ENCODE assay signal across 11 cellular contexts in the genomic region with DNA sequence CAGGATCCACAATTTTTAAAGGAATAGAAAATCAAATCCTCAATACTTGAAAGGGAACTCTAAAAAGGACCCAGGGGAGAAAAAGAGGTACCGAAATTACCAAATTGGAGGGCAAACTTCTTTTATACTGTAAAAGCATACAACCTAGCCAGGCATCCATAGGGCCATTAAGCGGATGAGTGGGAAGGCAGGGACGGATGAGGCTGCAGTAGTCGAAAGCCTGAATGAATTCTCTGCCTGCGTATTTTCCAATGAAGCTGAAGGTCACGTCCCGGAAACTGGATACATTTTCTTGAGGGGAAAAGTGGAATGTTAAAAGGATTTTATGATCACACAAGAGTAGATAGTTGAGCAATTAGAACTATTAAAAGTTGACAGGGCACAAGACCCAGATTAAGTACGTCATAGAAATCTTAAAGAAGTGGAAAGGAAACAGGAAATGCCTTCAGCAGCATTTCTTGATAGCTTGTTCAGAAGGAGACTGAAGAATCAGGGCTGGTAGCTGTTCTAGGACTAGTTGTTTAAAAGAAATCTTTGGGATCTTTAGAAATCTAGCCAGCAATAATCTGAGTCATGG.
DNase-seq lines count a peak whose midpoint lies in the region; ATAC-seq and TF ChIP-seq lines count a peak whose summit lies in the region.
"Had no signal": no experiment of that assay in that cellular context is flagged by ENCODE, and none has a peak within 500 bp of the region (broad histone marks: within the 10 kb centered on the region; RNA-seq: fewer than 3 reads in every experiment).

No MANE protein-coding gene starts in this region.

- H3K9me3 ChIP-seq in Peyer's patch (no peaks in the 10 kb centered on the region), left ventricle myocardium inferior (replicated peaks) (no peaks in the 10 kb centered on the region), ovary (no peaks in the 10 kb centered on the region)
- H3K9me3 ChIP-seq: BLaER1 had no signal

- H3K27ac ChIP-seq in Peyer's patch: peak overlapping the region in 3 of 4 donors; percentile 18 to 70 (median 43)
- H3K27ac ChIP-seq in left ventricle myocardium inferior (replicated peaks): no peak overlapping the region
- H3K27ac ChIP-seq in ovary: no peak overlapping the region
- H3K27ac ChIP-seq: BLaER1 had no signal

- TF ChIP-seq EP300 in ovary (IDR thresholded peaks at IDR 0.05): no peak

- H3K4me3 ChIP-seq in Peyer's patch (no peak overlapping the region), left ventricle myocardium inferior (peak overlapping the region; percentile 34), ovary (peak overlapping the region; percentile 11)
- H3K4me3 ChIP-seq: BLaER1 had no signal

- 11 to 22% (median 14%) methylated on average over 8 of the region's 8 CpGs for WGBS in ovary, 3 donors

- H3K36me3 ChIP-seq in Peyer's patch (no peaks in the 10 kb centered on the region), left ventricle myocardium inferior (no peaks in the 10 kb centered on the region), ovary (no peaks in the 10 kb centered on the region)
- H3K36me3 ChIP-seq: BLaER1 had no signal

- intact Hi-C loops in left ventricle myocardium inferior (cut with micrococcal nuclease): no loop called here
- intact Hi-C loops in ovary (cut with DNase I): no loop called here

- TF ChIP-seq POLR2A in Peyer's patch (IDR thresholded peaks at IDR 0.05): no peak
- no peak for TF ChIP-seq POLR2A in ovary (IDR thresholded peaks at IDR 0.05)

- peak; percentile 81 for DNase-seq in DMS153 treated with DMSO at 0.1 percent for 48 hours (lab: John Stamatoyannopoulos, UW; ENCODE audit: unreplicated experiment)
- no peak for DNase-seq in Peyer's patch
- DNase-seq in left ventricle myocardium inferior: no peak
- DNase-seq in ovary: no peak
- no peak for DNase-seq in germinal center (ENCODE audit: low spot score)
- DNase-seq in NCI-H1417 treated with DMSO at 0.1 percent for 48 hours (lab: John Stamatoyannopoulos, UW): no peak
- DNase-seq in anterior cingulate cortex (lab: John Stamatoyannopoulos, UW): no peak
- DNase-seq: head of caudate nucleus, NCI-H1105 had no signal

- no peak for ATAC-seq in GM19467 (IDR thresholded peaks at IDR 0.05; ENCODE audit: unreplicated experiment)

- H3K4me1 ChIP-seq in Peyer's patch (no peaks in the 10 kb centered on the region), left ventricle myocardium inferior (peaks cover 28% of the 10 kb centered on the region), ovary (ENCODE audit: insufficient read depth) (peaks cover 2% of the 10 kb centered on the region)
- H3K4me1 ChIP-seq: BLaER1 had no signal

- no peak for TF ChIP-seq CTCF in Peyer's patch (IDR thresholded peaks at IDR 0.05)
- TF ChIP-seq CTCF in left ventricle myocardium inferior (IDR thresholded peaks at IDR 0.05; ENCODE audit: borderline replicate concordance): no peak
- TF ChIP-seq CTCF in ovary (IDR thresholded peaks at IDR 0.05): no peak

- H3K27me3 ChIP-seq in Peyer's patch: no peaks in the 10 kb centered on the region
- H3K27me3 ChIP-seq in left ventricle myocardium inferior (ENCODE audit: low read depth): no peaks in the 10 kb centered on the region
- H3K27me3 ChIP-seq in ovary: no peaks in the 10 kb centered on the region
- H3K27me3 ChIP-seq: BLaER1 had no signal

Comparison
In these comparisons a context has a peak if more than half of its experiments do, and no peak if none do; other contexts are left out.
1. H3K27ac ChIP-seq: peak in Peyer's patch (3 of 4); none in left ventricle myocardium inferior (single experiment) and ovary (0 of 2).
2. H3K4me3 ChIP-seq: peak in left ventricle myocardium inferior (single experiment) and ovary (single experiment); none in Peyer's patch (0 of 4).